In the genomic region with DNA sequence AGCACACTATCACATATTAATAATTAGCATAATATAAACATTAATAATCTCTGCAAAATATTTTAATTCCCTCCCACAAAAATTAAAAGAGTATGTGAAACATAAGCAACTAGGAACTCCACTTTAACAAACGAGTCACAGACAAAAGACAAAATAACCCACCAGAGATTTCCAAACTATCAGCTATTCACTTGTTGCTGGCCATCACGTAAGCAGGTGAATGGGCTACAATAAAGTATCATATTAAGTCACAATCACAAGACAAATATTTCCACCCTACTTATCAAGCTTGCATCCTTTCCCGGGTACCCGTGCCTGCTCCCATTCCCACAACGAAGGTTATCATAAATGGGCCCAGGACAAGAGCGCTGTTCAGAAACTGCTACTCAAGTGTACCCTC, we compare ENCODE assay signal across 10 cellular contexts. TPM values are rescaled to one million over a fixed set of nuclear protein-coding genes. Genes with fewer than 3 reads are reported as not detected.
A peak's percentile ranks its signal among the peaks of the same experiment; 100 is the strongest.
DNase-seq lines count a peak whose midpoint lies in the region; ATAC-seq lines count a peak whose summit lies in the region.
"Had no signal": no experiment of that assay in that cellular context is flagged by ENCODE, and none has a peak within 500 bp of the region (broad histone marks: within the 10 kb centered on the region; RNA-seq: fewer than 3 reads in every experiment).

No MANE protein-coding gene starts in this region.

- H3K4me1 ChIP-seq in iPS-18a (ENCODE audit: control insufficient read depth, low read depth, low read length), result peaks cover 30% of the 10 kb centered on the region

- H3K4me3 ChIP-seq in iPS-18a (ENCODE audit: low read length), result peak overlapping the region; percentile 99

- peaks cover 2% of the 10 kb centered on the region for H3K36me3 Mint-ChIP-seq in activated naive CD4-positive, alpha-beta T cell treated with anti-CD3 and anti-CD28 coated beads, Interleukin-2, amount 50 U/mL, for 24 hours
- peaks cover 6 to 8% of the 10 kb centered on the region in 2 donors for H3K36me3 Mint-ChIP-seq in activated naive CD4-positive, alpha-beta T cell treated with anti-CD3 and anti-CD28 coated beads, Interleukin-2, amount 50 U/mL, for 72 hours
- H3K36me3 Mint-ChIP-seq in activated CD8-positive, alpha-beta T cell treated with anti-CD3 and anti-CD28 coated beads, Interleukin-2, amount 10 ng/mL, durations not matched to agents 7 days and 5 days (ENCODE audit: low read depth), result peaks cover 12% of the 10 kb centered on the region

- H3K9me3 Mint-ChIP-seq in activated naive CD4-positive, alpha-beta T cell treated with anti-CD3 and anti-CD28 coated beads, Interleukin-2, amount 50 U/mL, for 24 hours, result no peaks in the 10 kb centered on the region
- no peaks in the 10 kb centered on the region for H3K9me3 Mint-ChIP-seq in activated naive CD4-positive, alpha-beta T cell treated with anti-CD3 and anti-CD28 coated beads, Interleukin-2, amount 50 U/mL, for 72 hours
- H3K9me3 Mint-ChIP-seq in activated CD8-positive, alpha-beta T cell treated with anti-CD3 and anti-CD28 coated beads, Interleukin-2, amount 10 ng/mL, durations not matched to agents 7 days and 5 days (ENCODE audit: insufficient read depth), result no peaks in the 10 kb centered on the region
- no peaks in the 10 kb centered on the region for H3K9me3 Mint-ChIP-seq in stimulated activated naive CD8-positive, alpha-beta T cell treated with anti-CD3 and anti-CD28 coated beads, Interleukin-15, amount 100 ng/mL, for 72 hours

- H3K27ac Mint-ChIP-seq in activated naive CD4-positive, alpha-beta T cell treated with anti-CD3 and anti-CD28 coated beads, Interleukin-2, amount 50 U/mL, for 24 hours, result no peak overlapping the region
- no peak overlapping the region for H3K27ac Mint-ChIP-seq in activated naive CD4-positive, alpha-beta T cell treated with anti-CD3 and anti-CD28 coated beads, Interleukin-2, amount 50 U/mL, for 72 hours
- no peak overlapping the region for H3K27ac Mint-ChIP-seq in activated CD8-positive, alpha-beta T cell treated with anti-CD3 and anti-CD28 coated beads, Interleukin-2, amount 10 ng/mL, durations not matched to agents 7 days and 5 days
- no peak overlapping the region for H3K27ac Mint-ChIP-seq in stimulated activated naive CD8-positive, alpha-beta T cell treated with anti-CD3 and anti-CD28 coated beads, Interleukin-15, amount 100 ng/mL, for 72 hours

- ATAC-seq in activated naive CD4-positive, alpha-beta T cell treated with anti-CD3 and anti-CD28 coated beads, Interleukin-2, amount 50 U/mL, for 72 hours, result no peak
- no peak for ATAC-seq in activated CD8-positive, alpha-beta T cell treated with anti-CD3 and anti-CD28 coated beads, Interleukin-2, amount 10 ng/mL, durations not matched to agents 7 days and 5 days
- no peak for ATAC-seq in stimulated activated naive CD8-positive, alpha-beta T cell treated with anti-CD3 and anti-CD28 coated beads, Interleukin-15, amount 100 ng/mL, for 72 hours

- no peak overlapping the region for H3K27ac ChIP-seq in iPS-18a (ENCODE audit: low read length)

- POLR2A ChIA-PET in activated CD8-positive, alpha-beta T cell treated with anti-CD3 and anti-CD28 coated beads, Interleukin-2, amount 10 ng/mL, durations not matched to agents 7 days and 5 days (lab: Charles Lee), result interaction anchor here (0.7 kb wide), 1 partner anchor 12 kb away, joined by 3 read pairs; no protein-coding TSS in a partner anchor

- no peaks in the 10 kb centered on the region for H3K27me3 Mint-ChIP-seq in activated naive CD4-positive, alpha-beta T cell treated with anti-CD3 and anti-CD28 coated beads, Interleukin-2, amount 50 U/mL, for 24 hours
- H3K27me3 Mint-ChIP-seq in activated CD8-positive, alpha-beta T cell treated with anti-CD3 and anti-CD28 coated beads, Interleukin-2, amount 10 ng/mL, durations not matched to agents 7 days and 5 days (ENCODE audit: low read depth), result no peaks in the 10 kb centered on the region
- H3K27me3 Mint-ChIP-seq in stimulated activated naive CD8-positive, alpha-beta T cell treated with anti-CD3 and anti-CD28 coated beads, Interleukin-15, amount 100 ng/mL, for 72 hours, result no peaks in the 10 kb centered on the region

- peak overlapping the region; percentile 98 for H3K4me3 Mint-ChIP-seq in activated naive CD4-positive, alpha-beta T cell treated with anti-CD3 and anti-CD28 coated beads, Interleukin-2, amount 50 U/mL, for 24 hours
- peak overlapping the region; percentile 90 for H3K4me3 Mint-ChIP-seq in activated CD8-positive, alpha-beta T cell treated with anti-CD3 and anti-CD28 coated beads, Interleukin-2, amount 10 ng/mL, durations not matched to agents 7 days and 5 days
- H3K4me3 Mint-ChIP-seq in stimulated activated naive CD8-positive, alpha-beta T cell treated with anti-CD3 and anti-CD28 coated beads, Interleukin-15, amount 100 ng/mL, for 72 hours, result peak overlapping the region; percentile 79 to 81

- no peak for DNase-seq in activated naive CD4-positive, alpha-beta T cell treated with anti-CD3 and anti-CD28 coated beads, Interleukin-2, amount 50 U/mL, for 72 hours (ENCODE audit: low spot score in 2 of 2)
- no peak for DNase-seq in activated CD8-positive, alpha-beta T cell treated with anti-CD3 and anti-CD28 coated beads, Interleukin-2, amount 10 ng/mL, durations not matched to agents 7 days and 5 days
- no peak for DNase-seq in stimulated activated naive CD8-positive, alpha-beta T cell treated with anti-CD3 and anti-CD28 coated beads, Interleukin-15, amount 100 ng/mL, for 72 hours
- no peak for DNase-seq in central memory CD4-positive, alpha-beta T cell
- DNase-seq in HK-2 (ENCODE audit: unreplicated experiment) (no peak), NCI-H1092 treated with DMSO at 0.1 percent for 48 hours (lab: John Stamatoyannopoulos, UW) (no peak)
- DNase-seq: activated CD4-positive, alpha-beta T cell treated with anti-CD3 and anti-CD28 coated beads, Interleukin-2, amount 50 U/mL, for 1 hour; effector memory CD4-positive, alpha-beta T cell had no signal

- CTCF ChIA-PET in activated CD8-positive, alpha-beta T cell treated with anti-CD3 and anti-CD28 coated beads, Interleukin-2, amount 10 ng/mL, durations not matched to agents 7 days and 5 days (lab: Charles Lee), result interaction anchor here (1.1 to 1.6 kb wide), 2 partner anchors 13 to 33 kb away, joined by 3 to 6 read pairs; no protein-coding TSS in a partner anchor

- no peaks in the 10 kb centered on the region for H3K9me3 ChIP-seq in iPS-18a (ENCODE audit: control insufficient read depth, low read depth, low read length)

- peaks cover 71% of the 10 kb centered on the region for H3K4me1 Mint-ChIP-seq in activated naive CD4-positive, alpha-beta T cell treated with anti-CD3 and anti-CD28 coated beads, Interleukin-2, amount 50 U/mL, for 24 hours
- peaks cover 25% of the 10 kb centered on the region for H3K4me1 Mint-ChIP-seq in activated CD8-positive, alpha-beta T cell treated with anti-CD3 and anti-CD28 coated beads, Interleukin-2, amount 10 ng/mL, durations not matched to agents 7 days and 5 days (ENCODE audit: low read depth)
- peaks cover 50% of the 10 kb centered on the region for H3K4me1 Mint-ChIP-seq in stimulated activated naive CD8-positive, alpha-beta T cell treated with anti-CD3 and anti-CD28 coated beads, Interleukin-15, amount 100 ng/mL, for 72 hours

- no peaks in the 10 kb centered on the region for H3K36me3 ChIP-seq in iPS-18a (ENCODE audit: control insufficient read depth, low read depth, low read length)

- peaks cover 6% of the 10 kb centered on the region for H3K27me3 ChIP-seq in iPS-18a (ENCODE audit: control insufficient read depth, insufficient read depth, low read length)

- H3K9ac ChIP-seq in iPS-18a (ENCODE audit: low read length), result peak overlapping the region; percentile 100

RNA-seq across cellular contexts. Expression of a gene that starts 2.5 kb away (rescaled TPM):
- total RNA-seq in activated naive CD4-positive, alpha-beta T cell treated with anti-CD3 and anti-CD28 coated beads, Interleukin-2, amount 50 U/mL, for 72 hours, result 10 to 100 TPM; 84.6 to 89.7 TPM
- total RNA-seq in activated CD8-positive, alpha-beta T cell treated with anti-CD3 and anti-CD28 coated beads, Interleukin-2, amount 10 ng/mL, durations not matched to agents 7 days and 5 days, result 10 to 100 TPM; 66.8 to 75.7 TPM
